ENCODE assay signal across 1 cellular context in genomic region chr17:75784473-75785015, GRCh38.
TF ChIP-seq lines count a peak whose summit lies in the region.

Gene UNK (plus strand): TSS chr17:75784806. CDS start chr17:75784881, 75 bp downstream.

TF ChIP-seq in K562, 482 proteins besides CTCF, POLR2A, EP300 and RAD21 (continued from another document and continues in another):
- TF ChIP-seq, protein P1, sequence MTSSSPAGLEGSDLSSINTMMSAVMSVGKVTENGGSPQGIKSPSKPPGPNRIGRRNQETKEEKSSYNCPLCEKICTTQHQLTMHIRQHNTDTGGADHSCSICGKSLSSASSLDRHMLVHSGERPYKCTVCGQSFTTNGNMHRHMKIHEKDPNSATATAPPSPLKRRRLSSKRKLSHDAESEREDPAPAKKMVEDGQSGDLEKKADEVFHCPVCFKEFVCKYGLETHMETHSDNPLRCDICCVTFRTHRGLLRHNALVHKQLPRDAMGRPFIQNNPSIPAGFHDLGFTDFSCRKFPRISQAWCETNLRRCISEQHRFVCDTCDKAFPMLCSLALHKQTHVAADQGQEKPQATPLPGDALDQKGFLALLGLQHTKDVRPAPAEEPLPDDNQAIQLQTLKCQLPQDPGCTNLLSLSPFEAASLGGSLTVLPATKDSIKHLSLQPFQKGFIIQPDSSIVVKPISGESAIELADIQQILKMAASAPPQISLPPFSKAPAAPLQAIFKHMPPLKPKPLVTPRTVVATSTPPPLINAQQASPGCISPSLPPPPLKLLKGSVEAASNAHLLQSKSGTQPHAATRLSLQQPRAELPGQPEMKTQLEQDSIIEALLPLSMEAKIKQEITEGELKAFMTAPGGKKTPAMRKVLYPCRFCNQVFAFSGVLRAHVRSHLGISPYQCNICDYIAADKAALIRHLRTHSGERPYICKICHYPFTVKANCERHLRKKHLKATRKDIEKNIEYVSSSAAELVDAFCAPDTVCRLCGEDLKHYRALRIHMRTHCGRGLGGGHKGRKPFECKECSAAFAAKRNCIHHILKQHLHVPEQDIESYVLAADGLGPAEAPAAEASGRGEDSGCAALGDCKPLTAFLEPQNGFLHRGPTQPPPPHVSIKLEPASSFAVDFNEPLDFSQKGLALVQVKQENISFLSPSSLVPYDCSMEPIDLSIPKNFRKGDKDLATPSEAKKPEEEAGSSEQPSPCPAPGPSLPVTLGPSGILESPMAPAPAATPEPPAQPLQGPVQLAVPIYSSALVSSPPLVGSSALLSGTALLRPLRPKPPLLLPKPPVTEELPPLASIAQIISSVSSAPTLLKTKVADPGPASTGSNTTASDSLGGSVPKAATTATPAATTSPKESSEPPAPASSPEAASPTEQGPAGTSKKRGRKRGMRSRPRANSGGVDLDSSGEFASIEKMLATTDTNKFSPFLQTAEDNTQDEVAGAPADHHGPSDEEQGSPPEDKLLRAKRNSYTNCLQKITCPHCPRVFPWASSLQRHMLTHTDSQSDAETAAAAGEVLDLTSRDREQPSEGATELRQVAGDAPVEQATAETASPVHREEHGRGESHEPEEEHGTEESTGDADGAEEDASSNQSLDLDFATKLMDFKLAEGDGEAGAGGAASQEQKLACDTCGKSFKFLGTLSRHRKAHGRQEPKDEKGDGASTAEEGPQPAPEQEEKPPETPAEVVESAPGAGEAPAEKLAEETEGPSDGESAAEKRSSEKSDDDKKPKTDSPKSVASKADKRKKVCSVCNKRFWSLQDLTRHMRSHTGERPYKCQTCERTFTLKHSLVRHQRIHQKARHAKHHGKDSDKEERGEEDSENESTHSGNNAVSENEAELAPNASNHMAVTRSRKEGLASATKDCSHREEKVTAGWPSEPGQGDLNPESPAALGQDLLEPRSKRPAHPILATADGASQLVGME (CRISPR knock-in tag; IDR thresholded peaks at IDR 0.05): no peak
- TF ChIP-seq CC2D1A (IDR thresholded peaks at IDR 0.05) (no peak), ID3 (CRISPR knock-in tag; IDR thresholded peaks at IDR 0.05) (no peak), ID3 (tag; IDR thresholded peaks at IDR 0.05) (no peak), JUNB (CRISPR knock-in tag; conservative IDR thresholded peaks at IDR 0.05) (no peak), SAFB2 (IDR thresholded peaks at IDR 0.05; ENCODE audit: borderline replicate concordance, low read depth, low read length, severe bottlenecking) (no peak), DDX20 (tag; IDR thresholded peaks at IDR 0.05; ENCODE audit: low read depth) (peak; percentile 77; the same call in 1 of the 2 replicates), TEAD4 (IDR thresholded peaks at IDR 0.05; ENCODE audit: low read length) (peak; percentile 57), TEAD4 (CRISPR knock-in tag; IDR thresholded peaks at IDR 0.05; ENCODE audit: borderline replicate concordance) (peak; percentile 65; the same call in 1 of the 2 replicates), ZNF764 (CRISPR knock-in tag; IDR thresholded peaks at IDR 0.05; ENCODE audit: low read depth) (no peak), ZFX (CRISPR knock-in tag; IDR thresholded peaks at IDR 0.05) (no peak), TEAD2 (tag; IDR thresholded peaks at IDR 0.05) (peak; percentile 83), MAFK (IDR thresholded peaks at IDR 0.05; ENCODE audit: low read length) (no peak), ZNF239 (CRISPR knock-in tag; IDR thresholded peaks at IDR 0.05) (peak; percentile 75), ZNF707 (CRISPR knock-in tag; conservative IDR thresholded peaks at IDR 0.05) (no peak), RFX5 (IDR thresholded peaks at IDR 0.05; ENCODE audit: low read depth, low read length) (no peak), MYC (IDR thresholded peaks at IDR 0.05; ENCODE audit: low read depth, low read length) (no peak), MYC (CRISPR knock-in tag; IDR thresholded peaks at IDR 0.05; ENCODE audit: borderline replicate concordance, low read depth) (no peak), ZNF354B (CRISPR knock-in tag; IDR thresholded peaks at IDR 0.05) (no peak), HSF4 (CRISPR knock-in tag; IDR thresholded peaks at IDR 0.05; ENCODE audit: borderline replicate concordance) (no peak), EWSR1 (IDR thresholded peaks at IDR 0.05; ENCODE audit: borderline replicate concordance, low read depth, partially characterized antibody) (no peak), ZNF644 (tag; IDR thresholded peaks at IDR 0.05; ENCODE audit: low read depth) (peak; percentile 92), ZNF197 (CRISPR knock-in tag; IDR thresholded peaks at IDR 0.05; ENCODE audit: low read depth) (peak; percentile 97), POLR2AphosphoS5 (IDR thresholded peaks at IDR 0.05; ENCODE audit: control insufficient read depth, insufficient read depth, low read depth, low read length) (peak; percentile 46), TAF9B (IDR thresholded peaks at IDR 0.05; ENCODE audit: partially characterized antibody) (peak; percentile 40), PPARD (CRISPR knock-in tag; IDR thresholded peaks at IDR 0.05) (no peak), ZNF57 (CRISPR knock-in tag; IDR thresholded peaks at IDR 0.05) (no peak), POU5F1 (IDR thresholded peaks at IDR 0.05; ENCODE audit: borderline replicate concordance, low read depth, low read length, partially characterized antibody) (peak; percentile 95), ZNF695 (CRISPR knock-in tag; IDR thresholded peaks at IDR 0.05) (no peak), ATF4 (CRISPR knock-in tag; IDR thresholded peaks at IDR 0.05) (0 out of 2 replicates have a peak, but pooled peaks have one; percentile 29), MCM2 (IDR thresholded peaks at IDR 0.05; ENCODE audit: low read depth) (no peak), RFX1 (IDR thresholded peaks at IDR 0.05) (no peak), CXXC5 (CRISPR knock-in tag; IDR thresholded peaks at IDR 0.05) (peak; percentile 100), POLR2H (tag; IDR thresholded peaks at IDR 0.05; ENCODE audit: low read depth) (peak; percentile 19; the same call in 1 of the 2 replicates), SREBF1 (IDR thresholded peaks at IDR 0.05; ENCODE audit: borderline replicate concordance, low read depth, low read length) (peak; percentile 72; the same call in 1 of the 2 replicates), STAG1 (CRISPR knock-in tag; IDR thresholded peaks at IDR 0.05; ENCODE audit: borderline replicate concordance) (no peak), OTX1 (CRISPR knock-in tag; IDR thresholded peaks at IDR 0.05) (no peak; the same call in 1 of the 2 replicates), ETV6 (IDR thresholded peaks at IDR 0.05; ENCODE audit: borderline replicate concordance in 1 of 2, low read depth in 2 of 2, low read length in 1 of 2) (no peak), ETV6 (CRISPR knock-in tag; IDR thresholded peaks at IDR 0.05; ENCODE audit: borderline replicate concordance) (no peak)
- TF ChIP-seq, protein P2, sequence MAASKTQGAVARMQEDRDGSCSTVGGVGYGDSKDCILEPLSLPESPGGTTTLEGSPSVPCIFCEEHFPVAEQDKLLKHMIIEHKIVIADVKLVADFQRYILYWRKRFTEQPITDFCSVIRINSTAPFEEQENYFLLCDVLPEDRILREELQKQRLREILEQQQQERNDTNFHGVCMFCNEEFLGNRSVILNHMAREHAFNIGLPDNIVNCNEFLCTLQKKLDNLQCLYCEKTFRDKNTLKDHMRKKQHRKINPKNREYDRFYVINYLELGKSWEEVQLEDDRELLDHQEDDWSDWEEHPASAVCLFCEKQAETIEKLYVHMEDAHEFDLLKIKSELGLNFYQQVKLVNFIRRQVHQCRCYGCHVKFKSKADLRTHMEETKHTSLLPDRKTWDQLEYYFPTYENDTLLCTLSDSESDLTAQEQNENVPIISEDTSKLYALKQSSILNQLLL (CRISPR knock-in tag; IDR thresholded peaks at IDR 0.05; ENCODE audit: borderline replicate concordance): no peak
- TF ChIP-seq, protein P3, sequence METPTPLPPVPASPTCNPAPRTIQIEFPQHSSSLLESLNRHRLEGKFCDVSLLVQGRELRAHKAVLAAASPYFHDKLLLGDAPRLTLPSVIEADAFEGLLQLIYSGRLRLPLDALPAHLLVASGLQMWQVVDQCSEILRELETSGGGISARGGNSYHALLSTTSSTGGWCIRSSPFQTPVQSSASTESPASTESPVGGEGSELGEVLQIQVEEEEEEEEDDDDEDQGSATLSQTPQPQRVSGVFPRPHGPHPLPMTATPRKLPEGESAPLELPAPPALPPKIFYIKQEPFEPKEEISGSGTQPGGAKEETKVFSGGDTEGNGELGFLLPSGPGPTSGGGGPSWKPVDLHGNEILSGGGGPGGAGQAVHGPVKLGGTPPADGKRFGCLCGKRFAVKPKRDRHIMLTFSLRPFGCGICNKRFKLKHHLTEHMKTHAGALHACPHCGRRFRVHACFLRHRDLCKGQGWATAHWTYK (CRISPR knock-in tag; IDR thresholded peaks at IDR 0.05): peak; percentile 64; the same call in 1 of the 2 replicates
- TF ChIP-seq, protein P4, sequence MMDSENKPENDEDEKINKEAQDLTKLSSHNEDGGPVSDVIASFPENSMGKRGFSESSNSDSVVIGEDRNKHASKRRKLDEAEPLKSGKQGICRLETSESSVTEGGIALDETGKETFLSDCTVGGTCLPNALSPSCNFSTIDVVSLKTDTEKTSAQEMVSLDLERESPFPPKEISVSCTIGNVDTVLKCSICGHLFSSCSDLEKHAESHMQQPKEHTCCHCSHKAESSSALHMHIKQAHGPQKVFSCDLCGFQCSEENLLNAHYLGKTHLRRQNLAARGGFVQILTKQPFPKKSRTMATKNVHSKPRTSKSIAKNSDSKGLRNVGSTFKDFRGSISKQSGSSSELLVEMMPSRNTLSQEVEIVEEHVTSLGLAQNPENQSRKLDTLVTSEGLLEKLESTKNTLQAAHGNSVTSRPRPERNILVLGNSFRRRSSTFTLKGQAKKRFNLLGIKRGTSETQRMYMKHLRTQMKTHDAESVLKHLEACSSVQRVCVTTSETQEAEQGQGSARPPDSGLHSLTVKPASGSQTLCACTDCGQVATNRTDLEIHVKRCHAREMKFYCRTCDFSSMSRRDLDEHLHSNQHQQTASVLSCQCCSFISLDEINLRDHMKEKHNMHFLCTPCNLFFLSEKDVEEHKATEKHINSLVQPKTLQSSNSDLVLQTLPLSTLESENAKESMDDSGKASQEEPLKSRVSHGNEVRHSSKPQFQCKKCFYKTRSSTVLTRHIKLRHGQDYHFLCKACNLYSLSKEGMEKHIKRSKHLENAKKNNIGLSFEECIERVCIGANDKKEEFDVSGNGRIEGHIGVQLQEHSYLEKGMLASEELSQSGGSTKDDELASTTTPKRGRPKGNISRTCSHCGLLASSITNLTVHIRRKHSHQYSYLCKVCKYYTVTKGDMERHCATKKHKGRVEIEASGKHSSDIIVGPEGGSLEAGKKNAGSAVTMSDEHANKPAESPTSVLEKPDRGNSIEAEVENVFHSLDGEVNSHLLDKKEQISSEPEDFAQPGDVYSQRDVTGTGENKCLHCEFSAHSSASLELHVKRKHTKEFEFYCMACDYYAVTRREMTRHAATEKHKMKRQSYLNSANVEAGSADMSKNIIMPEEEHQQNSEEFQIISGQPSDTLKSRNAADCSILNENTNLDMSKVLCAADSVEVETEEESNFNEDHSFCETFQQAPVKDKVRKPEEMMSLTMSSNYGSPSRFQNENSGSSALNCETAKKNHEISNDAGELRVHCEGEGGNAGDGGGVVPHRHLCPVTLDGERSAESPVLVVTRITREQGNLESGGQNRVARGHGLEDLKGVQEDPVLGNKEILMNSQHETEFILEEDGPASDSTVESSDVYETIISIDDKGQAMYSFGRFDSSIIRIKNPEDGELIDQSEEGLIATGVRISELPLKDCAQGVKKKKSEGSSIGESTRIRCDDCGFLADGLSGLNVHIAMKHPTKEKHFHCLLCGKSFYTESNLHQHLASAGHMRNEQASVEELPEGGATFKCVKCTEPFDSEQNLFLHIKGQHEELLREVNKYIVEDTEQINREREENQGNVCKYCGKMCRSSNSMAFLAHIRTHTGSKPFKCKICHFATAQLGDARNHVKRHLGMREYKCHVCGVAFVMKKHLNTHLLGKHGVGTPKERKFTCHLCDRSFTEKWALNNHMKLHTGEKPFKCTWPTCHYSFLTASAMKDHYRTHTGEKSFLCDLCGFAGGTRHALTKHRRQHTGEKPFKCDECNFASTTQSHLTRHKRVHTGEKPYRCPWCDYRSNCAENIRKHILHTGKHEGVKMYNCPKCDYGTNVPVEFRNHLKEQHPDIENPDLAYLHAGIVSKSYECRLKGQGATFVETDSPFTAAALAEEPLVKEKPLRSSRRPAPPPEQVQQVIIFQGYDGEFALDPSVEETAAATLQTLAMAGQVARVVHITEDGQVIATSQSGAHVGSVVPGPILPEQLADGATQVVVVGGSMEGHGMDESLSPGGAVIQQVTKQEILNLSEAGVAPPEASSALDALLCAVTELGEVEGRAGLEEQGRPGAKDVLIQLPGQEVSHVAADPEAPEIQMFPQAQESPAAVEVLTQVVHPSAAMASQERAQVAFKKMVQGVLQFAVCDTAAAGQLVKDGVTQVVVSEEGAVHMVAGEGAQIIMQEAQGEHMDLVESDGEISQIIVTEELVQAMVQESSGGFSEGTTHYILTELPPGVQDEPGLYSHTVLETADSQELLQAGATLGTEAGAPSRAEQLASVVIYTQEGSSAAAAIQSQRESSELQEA (IDR thresholded peaks at IDR 0.05; ENCODE audit: low read depth): no peak
- TF ChIP-seq, protein P5, sequence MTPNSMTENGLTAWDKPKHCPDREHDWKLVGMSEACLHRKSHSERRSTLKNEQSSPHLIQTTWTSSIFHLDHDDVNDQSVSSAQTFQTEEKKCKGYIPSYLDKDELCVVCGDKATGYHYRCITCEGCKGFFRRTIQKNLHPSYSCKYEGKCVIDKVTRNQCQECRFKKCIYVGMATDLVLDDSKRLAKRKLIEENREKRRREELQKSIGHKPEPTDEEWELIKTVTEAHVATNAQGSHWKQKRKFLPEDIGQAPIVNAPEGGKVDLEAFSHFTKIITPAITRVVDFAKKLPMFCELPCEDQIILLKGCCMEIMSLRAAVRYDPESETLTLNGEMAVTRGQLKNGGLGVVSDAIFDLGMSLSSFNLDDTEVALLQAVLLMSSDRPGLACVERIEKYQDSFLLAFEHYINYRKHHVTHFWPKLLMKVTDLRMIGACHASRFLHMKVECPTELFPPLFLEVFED (CRISPR knock-in tag; conservative IDR thresholded peaks at IDR 0.05): no peak
- TF ChIP-seq, protein P6, sequence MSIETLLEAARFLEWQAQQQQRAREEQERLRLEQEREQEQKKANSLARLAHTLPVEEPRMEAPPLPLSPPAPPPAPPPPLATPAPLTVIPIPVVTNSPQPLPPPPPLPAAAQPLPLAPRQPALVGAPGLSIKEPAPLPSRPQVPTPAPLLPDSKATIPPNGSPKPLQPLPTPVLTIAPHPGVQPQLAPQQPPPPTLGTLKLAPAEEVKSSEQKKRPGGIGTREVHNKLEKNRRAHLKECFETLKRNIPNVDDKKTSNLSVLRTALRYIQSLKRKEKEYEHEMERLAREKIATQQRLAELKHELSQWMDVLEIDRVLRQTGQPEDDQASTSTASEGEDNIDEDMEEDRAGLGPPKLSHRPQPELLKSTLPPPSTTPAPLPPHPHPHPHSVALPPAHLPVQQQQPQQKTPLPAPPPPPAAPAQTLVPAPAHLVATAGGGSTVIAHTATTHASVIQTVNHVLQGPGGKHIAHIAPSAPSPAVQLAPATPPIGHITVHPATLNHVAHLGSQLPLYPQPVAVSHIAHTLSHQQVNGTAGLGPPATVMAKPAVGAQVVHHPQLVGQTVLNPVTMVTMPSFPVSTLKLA (conservative IDR thresholded peaks at IDR 0.05): peak; percentile 80 to 85; a peak in 2 of 4 replicates
